In the genomic region with DNA sequence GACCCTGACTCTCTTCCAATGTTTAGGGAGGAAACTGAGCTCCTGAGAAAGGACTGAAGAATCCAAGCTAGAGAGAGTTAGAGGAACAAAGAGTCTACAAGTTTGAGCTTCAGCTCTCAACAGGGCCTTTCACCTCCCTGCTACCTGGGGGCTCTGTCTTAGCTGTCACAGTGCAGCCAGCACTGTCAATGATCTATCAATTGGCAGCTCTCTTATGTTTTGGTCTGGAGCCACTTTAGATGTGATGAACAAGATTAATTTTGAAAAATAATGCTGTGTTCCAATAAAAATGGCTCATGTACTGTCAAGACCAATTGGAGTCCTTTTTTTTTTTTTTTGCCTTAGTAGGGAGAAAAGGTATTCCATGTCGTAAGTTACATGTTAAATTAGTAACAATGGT, we compare ENCODE assay signal across 16 cellular contexts.
A peak's percentile ranks its signal among the peaks of the same experiment; 100 is the strongest.
DNase-seq lines count a peak whose midpoint lies in the region; ATAC-seq lines count a peak whose summit lies in the region.
"Had no signal": no experiment of that assay in that cellular context is flagged by ENCODE, and none has a peak within 500 bp of the region (broad histone marks: within the 10 kb centered on the region; RNA-seq: fewer than 3 reads in every experiment).

No MANE protein-coding gene starts in this region.

- H3K9me3 ChIP-seq in BLaER1 = no peaks in the 10 kb centered on the region
- no peaks in the 10 kb centered on the region for H3K9me3 ChIP-seq in CD4-positive, alpha-beta memory T cell (ENCODE audit: control insufficient read depth in 1 of 2, low read length in 2 of 2)
- no peaks in the 10 kb centered on the region for H3K9me3 ChIP-seq in mesenchymal stem cell (ENCODE audit: control insufficient read depth, low read length)
- H3K9me3 ChIP-seq: BE2C, body of pancreas had no signal

- H3K9me3 Mint-ChIP-seq in CD4-positive, alpha-beta memory T cell = peaks cover 0 to 5% (median 0%) of the 10 kb centered on the region in 8 donors
- peaks cover 8% of the 10 kb centered on the region for H3K9me3 Mint-ChIP-seq in activated CD4-positive, alpha-beta memory T cell treated with anti-CD3 and anti-CD28 coated beads, Interleukin-2, amount 10 ng/mL, durations not matched to agents 7 days and 5 days
- H3K9me3 Mint-ChIP-seq: dendritic cell treated with granulocyte-macrophage colony-stimulating factor and Interleukin-4, amounts not matched to agents 40 ng/mL and 50 ng/mL, for 4 days had no signal

- peaks cover 0 to 2% of the 10 kb centered on the region in 2 donors for H3K36me3 Mint-ChIP-seq in CD4-positive, alpha-beta memory T cell
- H3K36me3 Mint-ChIP-seq in activated CD4-positive, alpha-beta memory T cell treated with anti-CD3 and anti-CD28 coated beads, Interleukin-2, amount 10 ng/mL, durations not matched to agents 7 days and 5 days (ENCODE audit: low read depth) = peaks cover 34% of the 10 kb centered on the region

- H3K4me3 ChIP-seq in BLaER1 = no peak overlapping the region
- H3K4me3 ChIP-seq in CD4-positive, alpha-beta memory T cell (ENCODE audit: low read length in 2 of 2) = no peak overlapping the region
- no peak overlapping the region for H3K4me3 ChIP-seq in mesenchymal stem cell (ENCODE audit: insufficient read depth in 1 of 2, low read depth in 1 of 2, low read length in 2 of 2)
- H3K4me3 ChIP-seq: body of pancreas had no signal

- H2BK12ac ChIP-seq in mesenchymal stem cell (ENCODE audit: low read length in 2 of 2) = no peak overlapping the region

- H4K20me1 ChIP-seq in BLaER1 = no peaks in the 10 kb centered on the region

- no peak overlapping the region for H3K14ac ChIP-seq in mesenchymal stem cell (ENCODE audit: low read length in 2 of 2)

- H3K27ac ChIP-seq in BLaER1 (no peak overlapping the region), mesenchymal stem cell (ENCODE audit: low read length, poor library complexity, severe bottlenecking) (no peak overlapping the region)
- H3K27ac ChIP-seq in CD4-positive, alpha-beta memory T cell (ENCODE audit: low read depth, low read length) = peak overlapping the region; percentile 56
- H3K27ac ChIP-seq: body of pancreas, parathyroid adenoma had no signal

- no peak overlapping the region for H2AFZ ChIP-seq in mesenchymal stem cell (ENCODE audit: low read depth, low read length)
- H2AFZ ChIP-seq: parathyroid adenoma had no signal

- ATAC-seq in GM18517 (IDR thresholded peaks at IDR 0.05; ENCODE audit: unreplicated experiment) = no peak
- ATAC-seq: body of pancreas had no signal

- 100% methylated on average over 1 of the region's 1 CpG for WGBS in mesenchymal stem cell

- H3K4me3 Mint-ChIP-seq in CD4-positive, alpha-beta memory T cell = peak overlapping the region in 7 of 8 donors; percentile 64 to 89 (median 77)
- peak overlapping the region; percentile 28 for H3K4me3 Mint-ChIP-seq in activated CD4-positive, alpha-beta memory T cell treated with anti-CD3 and anti-CD28 coated beads, Interleukin-2, amount 10 ng/mL, durations not matched to agents 7 days and 5 days

- POLR2A ChIA-PET in CD4-positive, alpha-beta memory T cell (lab: Charles Lee; ENCODE audit: partially characterized antibody) = interaction anchor here (0.6 to 13.3 kb wide), 19 partner anchors 9 to 420 kb away, joined by 3 to 164 read pairs (median 4); partner anchors contain the start of gene TRIB2
- POLR2A ChIA-PET in activated CD4-positive, alpha-beta memory T cell treated with anti-CD3 and anti-CD28 coated beads, Interleukin-2, amount 10 ng/mL, durations not matched to agents 7 days and 5 days (lab: Charles Lee) = interaction anchor here (1.0 to 6.2 kb wide), 20 partner anchors 8 to 356 kb away, joined by 3 to 94 read pairs (median 6); partner anchors contain the start of gene TRIB2

- no peaks in the 10 kb centered on the region for H3K36me3 ChIP-seq in BLaER1
- H3K36me3 ChIP-seq in CD4-positive, alpha-beta memory T cell (ENCODE audit: insufficient read depth, low read length) = no peaks in the 10 kb centered on the region
- H3K36me3 ChIP-seq in mesenchymal stem cell (ENCODE audit: control insufficient read depth in 1 of 2, insufficient read depth in 2 of 2, low read depth in 1 of 2, low read length in 2 of 2) = no peaks in the 10 kb centered on the region
- H3K36me3 ChIP-seq: BE2C had no signal

- intact Hi-C loops in CD4-positive, alpha-beta memory T cell (cut with micrococcal nuclease) = loop anchor here (1.0 to 5.0 kb wide), 4 partner anchors 12 to 216 kb away; partner anchors contain the start of gene TRIB2

- H3K4ac ChIP-seq in mesenchymal stem cell (ENCODE audit: low read depth in 1 of 2, low read length in 2 of 2) = no peak overlapping the region

- no peak overlapping the region for H2AK5ac ChIP-seq in mesenchymal stem cell (ENCODE audit: low read length, severe bottlenecking)

- H2BK120ac ChIP-seq in mesenchymal stem cell (ENCODE audit: low read depth, low read length) = peak overlapping the region; percentile 19

- peak in 1 of 5 donors; percentile 8 for DNase-seq in CD4-positive, alpha-beta memory T cell
- DNase-seq in activated CD4-positive, alpha-beta memory T cell treated with anti-CD3 and anti-CD28 coated beads, Interleukin-2, amount 10 ng/mL, durations not matched to agents 7 days and 5 days = no peak
- no peak for DNase-seq in mesenchymal stem cell
- DNase-seq in NCI-H526 (lab: John Stamatoyannopoulos, UW) = no peak
- no peak for DNase-seq in GF-D8 (lab: John Stamatoyannopoulos, UW)
- DNase-seq: activated CD4-positive, CD25-positive, alpha-beta regulatory T cell treated with anti-CD3 and anti-CD28 coated beads, Interleukin-2, amount 50 U/mL, for 72 hours; BE2C; DMS79; NCI-H1105; NCI-H2171; RPMI8226 had no signal

- H3K18ac ChIP-seq in mesenchymal stem cell (ENCODE audit: low read depth in 1 of 2, low read length in 2 of 2) = no peak overlapping the region

- H3K4me1 Mint-ChIP-seq in CD4-positive, alpha-beta memory T cell = peaks cover 84 to 100% (median 93%) of the 10 kb centered on the region in 4 donors
- H3K4me1 Mint-ChIP-seq in activated CD4-positive, alpha-beta memory T cell treated with anti-CD3 and anti-CD28 coated beads, Interleukin-2, amount 10 ng/mL, durations not matched to agents 7 days and 5 days = peaks cover 96% of the 10 kb centered on the region

- no peaks in the 10 kb centered on the region for H3K79me1 ChIP-seq in mesenchymal stem cell (replicated peaks; ENCODE audit: low read length, poor library complexity, severe bottlenecking)

- no peak overlapping the region for H3K23ac ChIP-seq in mesenchymal stem cell (ENCODE audit: low read length in 2 of 2)

- H4K91ac ChIP-seq in mesenchymal stem cell (ENCODE audit: low read length) = no peak overlapping the region

- no peaks in the 10 kb centered on the region for H3K27me3 Mint-ChIP-seq in CD4-positive, alpha-beta memory T cell
- no peaks in the 10 kb centered on the region for H3K27me3 Mint-ChIP-seq in activated CD4-positive, alpha-beta memory T cell treated with anti-CD3 and anti-CD28 coated beads, Interleukin-2, amount 10 ng/mL, durations not matched to agents 7 days and 5 days

- CTCF ChIA-PET in CD4-positive, alpha-beta memory T cell (lab: Charles Lee; ENCODE audit: partially characterized antibody) = interaction anchor here (0.9 to 7.5 kb wide), 8 partner anchors 12 to 216 kb away, joined by 3 to 52 read pairs (median 6); partner anchors contain the start of gene TRIB2
- CTCF ChIA-PET in activated CD4-positive, alpha-beta memory T cell treated with anti-CD3 and anti-CD28 coated beads, Interleukin-2, amount 10 ng/mL, durations not matched to agents 7 days and 5 days (lab: Charles Lee) = interaction anchor here (1.2 to 5.3 kb wide), 8 partner anchors 8 to 506 kb away, joined by 3 to 52 read pairs (median 10); partner anchors contain the start of gene TRIB2

- H2BK5ac ChIP-seq in mesenchymal stem cell (ENCODE audit: low read depth, low read length, poor library complexity, severe bottlenecking) = no peak overlapping the region

- H3K27me3 ChIP-seq in BLaER1 (no peaks in the 10 kb centered on the region), mesenchymal stem cell (ENCODE audit: control insufficient read depth in 1 of 2, insufficient read depth in 1 of 2, low read length in 2 of 2) (no peaks in the 10 kb centered on the region)
- no peaks in the 10 kb centered on the region for H3K27me3 ChIP-seq in CD4-positive, alpha-beta memory T cell (ENCODE audit: insufficient read depth, low read length)
- H3K27me3 ChIP-seq: BE2C, body of pancreas had no signal

- peak overlapping the region; percentile 57 for H3K4me2 ChIP-seq in BLaER1
- H3K4me2 ChIP-seq in mesenchymal stem cell (ENCODE audit: low read length, poor library complexity, severe bottlenecking) = no peak overlapping the region

- no peak overlapping the region for H3K9ac ChIP-seq in BLaER1
- H3K9ac ChIP-seq in mesenchymal stem cell (ENCODE audit: low read length) = no peak overlapping the region
- H3K9ac ChIP-seq: parathyroid adenoma had no signal

- H3K4me1 ChIP-seq in BLaER1 = peaks cover 28% of the 10 kb centered on the region
- H3K4me1 ChIP-seq in CD4-positive, alpha-beta memory T cell (ENCODE audit: insufficient read depth, low read length) = peaks cover 98% of the 10 kb centered on the region
- H3K4me1 ChIP-seq in mesenchymal stem cell (ENCODE audit: control insufficient read depth, insufficient read depth, low read depth, low read length) = no peaks in the 10 kb centered on the region
- H3K4me1 ChIP-seq: BE2C, body of pancreas, parathyroid adenoma had no signal

- H2BK15ac ChIP-seq in mesenchymal stem cell (ENCODE audit: low read depth, poor library complexity, severe bottlenecking) = no peak overlapping the region

- H3K27ac Mint-ChIP-seq in CD4-positive, alpha-beta memory T cell = peak overlapping the region; percentile 81 to 98 (median 88)
- H3K27ac Mint-ChIP-seq in activated CD4-positive, alpha-beta memory T cell treated with anti-CD3 and anti-CD28 coated beads, Interleukin-2, amount 10 ng/mL, durations not matched to agents 7 days and 5 days = peak overlapping the region; percentile 89

- H4K8ac ChIP-seq in mesenchymal stem cell (ENCODE audit: low read length) = no peak overlapping the region
